Comparison of ENCODE assay signal across 8 cellular contexts in genomic region chr17:56514899-56515298, GRCh38.
"Had no signal": no experiment of that assay in that cellular context is flagged by ENCODE, and none has a peak within 500 bp of the region (broad histone marks: within the 10 kb centered on the region; RNA-seq: fewer than 3 reads in every experiment).

No MANE protein-coding gene starts in this region.

- H3K4me1 ChIP-seq: HAP-1 had no signal

- H2AFZ ChIP-seq: GM23248 had no signal

- H3K27ac ChIP-seq: GM23248 had no signal

- ATAC-seq: HCT116, HepG2 had no signal

- H3K36me3 ChIP-seq: HAP-1 had no signal

- H3K9me3 ChIP-seq: HAP-1 had no signal

- DNase-seq: GM23248, GOT3, H7, HFFc6, KBM-7 had no signal

- FAIRE-seq: HepG2 had no signal

- H3K4me3 ChIP-seq: GM23248, HAP-1 had no signal

- H3K9ac ChIP-seq: GM23248 had no signal
